ENCODE assay signal across 8 cellular contexts in genomic region chr10:29506324-29506900, GRCh38.
A peak's percentile ranks its signal among the peaks of the same experiment; 100 is the strongest.
DNase-seq lines count a peak whose midpoint lies in the region; ATAC-seq and TF ChIP-seq lines count a peak whose summit lies in the region.
"Not testable (repeated sequence)": the region's sequence is repeated elsewhere in the genome, so short reads cannot be mapped to it uniquely, and the experiment has no call there.

No MANE protein-coding gene starts in this region.

- H3K36me3 ChIP-seq in sigmoid colon, result peaks cover 0 to 84% (median 29%) of the 10 kb centered on the region in 4 donors
- H3K36me3 ChIP-seq in stomach smooth muscle (ENCODE audit: control insufficient read depth in 2 of 2, insufficient read depth in 2 of 2, low read length in 2 of 2), result peaks cover 27 to 48% of the 10 kb centered on the region in 2 donors

- H3K9ac ChIP-seq in stomach smooth muscle (ENCODE audit: low read length in 2 of 2), result not testable (repeated sequence)

- not testable (repeated sequence) for TF ChIP-seq CTCF in nephron progenitor cell (IDR thresholded peaks at IDR 0.05); sigmoid colon (IDR thresholded peaks at IDR 0.05)

- H3K27me3 ChIP-seq in sigmoid colon; stomach smooth muscle (ENCODE audit: control insufficient read depth in 1 of 2, insufficient read depth in 2 of 2, low read length in 2 of 2): not testable (repeated sequence)

- not testable (repeated sequence) for H3K9me3 Mint-ChIP-seq in activated T-helper 17 cell treated with anti-CD3 and anti-CD28 coated beads, Interleukin-2, amount 50 U/mL, for 72 hours; effector memory CD8-positive, alpha-beta T cell; nephron progenitor cell

- not testable (repeated sequence) for TF ChIP-seq EP300 in sigmoid colon (IDR thresholded peaks at IDR 0.05)

- not testable (repeated sequence) for TF ChIP-seq POLR2A in sigmoid colon (IDR thresholded peaks at IDR 0.05)

- peak; percentile 72 for ATAC-seq in GM18868 (IDR thresholded peaks at IDR 0.05; ENCODE audit: unreplicated experiment)
- ATAC-seq in activated T-helper 17 cell treated with anti-CD3 and anti-CD28 coated beads, Interleukin-2, amount 50 U/mL, for 72 hours (replicated peaks), result peak; percentile 96
- not testable (repeated sequence) for ATAC-seq in effector memory CD8-positive, alpha-beta T cell (replicated peaks)
- ATAC-seq in left ventricle myocardium superior, result peak; percentile 13

- not testable (repeated sequence) for H3K27ac Mint-ChIP-seq in activated T-helper 17 cell treated with anti-CD3 and anti-CD28 coated beads, Interleukin-2, amount 50 U/mL, for 72 hours
- H3K27ac Mint-ChIP-seq in effector memory CD8-positive, alpha-beta T cell, result peak overlapping the region; percentile 65 to 72
- H3K27ac Mint-ChIP-seq in nephron progenitor cell, result peak overlapping the region; percentile 29

- H3K27ac ChIP-seq in sigmoid colon (peak overlapping the region; percentile 14 to 36 (median 20)), stomach smooth muscle (ENCODE audit: low read length) (peak overlapping the region; percentile 31)

- H3K36me3 Mint-ChIP-seq in activated T-helper 17 cell treated with anti-CD3 and anti-CD28 coated beads, Interleukin-2, amount 50 U/mL, for 72 hours (ENCODE audit: low read depth), result peaks cover 23% of the 10 kb centered on the region
- H3K36me3 Mint-ChIP-seq in effector memory CD8-positive, alpha-beta T cell (ENCODE audit: insufficient read depth), result not testable (repeated sequence)
- H3K36me3 Mint-ChIP-seq in nephron progenitor cell (ENCODE audit: low read depth), result peaks cover 38% of the 10 kb centered on the region

- not testable (repeated sequence) for H3K4me1 Mint-ChIP-seq in activated T-helper 17 cell treated with anti-CD3 and anti-CD28 coated beads, Interleukin-2, amount 50 U/mL, for 72 hours; effector memory CD8-positive, alpha-beta T cell (ENCODE audit: low read depth in 2 of 2)
- H3K4me1 Mint-ChIP-seq in nephron progenitor cell, result peaks cover 25% of the 10 kb centered on the region

- WGBS in sigmoid colon, 2 donors, result 89 to 95% methylated on average over 9 of the region's 11 CpGs

- intact Hi-C loops in left ventricle myocardium superior (cut with micrococcal nuclease); sigmoid colon (cut with DNase I): not testable (repeated sequence)

- H3K4me1 ChIP-seq in sigmoid colon, result peaks cover 0 to 21% (median 10%) of the 10 kb centered on the region in 4 donors
- not testable (repeated sequence) for H3K4me1 ChIP-seq in stomach smooth muscle (ENCODE audit: control insufficient read depth, insufficient read depth, low read length)

- H3K27me3 Mint-ChIP-seq in activated T-helper 17 cell treated with anti-CD3 and anti-CD28 coated beads, Interleukin-2, amount 50 U/mL, for 72 hours; effector memory CD8-positive, alpha-beta T cell; nephron progenitor cell (ENCODE audit: low read depth, poor library complexity): not testable (repeated sequence)

- H3K4me3 Mint-ChIP-seq in activated T-helper 17 cell treated with anti-CD3 and anti-CD28 coated beads, Interleukin-2, amount 50 U/mL, for 72 hours; effector memory CD8-positive, alpha-beta T cell; nephron progenitor cell: not testable (repeated sequence)

- H3K4me3 ChIP-seq in sigmoid colon; stomach smooth muscle (ENCODE audit: low read length in 2 of 2): not testable (repeated sequence)

- H3K9me3 ChIP-seq in sigmoid colon; stomach smooth muscle (ENCODE audit: control insufficient read depth in 2 of 2, low read length in 2 of 2): not testable (repeated sequence)

- DNase-seq in NCI-H82 (lab: John Stamatoyannopoulos, UW), result peak; percentile 1
- not testable (repeated sequence) for DNase-seq in effector memory CD8-positive, alpha-beta T cell; left ventricle myocardium superior; nephron progenitor cell; sigmoid colon
